In genomic region chr11:69401715-69402114, GRCh38 we compare ENCODE assay signal across 1 cellular context.
TF ChIP-seq lines count a peak whose summit lies in the region.

No MANE protein-coding gene starts in this region.

TF ChIP-seq in K562, 482 proteins besides CTCF, POLR2A, EP300 and RAD21 (continued from another document and continues in another):
- TF ChIP-seq ZNF407 (IDR thresholded peaks at IDR 0.05; ENCODE audit: low read depth) (no peak), HMG20A (CRISPR knock-in tag; conservative IDR thresholded peaks at IDR 0.05) (no peak), RBFOX2 (IDR thresholded peaks at IDR 0.05; ENCODE audit: low read depth, low read length) (no peak), ZNF75A (CRISPR knock-in tag; IDR thresholded peaks at IDR 0.05) (no peak), ZBED1 (IDR thresholded peaks at IDR 0.05) (no peak), CHD7 (IDR thresholded peaks at IDR 0.05; ENCODE audit: low read depth, low read length) (no peak), SMAD4 (CRISPR knock-in tag; conservative IDR thresholded peaks at IDR 0.05) (peak; percentile 59; the same call in 1 of the 2 replicates), RHOXF2B (CRISPR knock-in tag; conservative IDR thresholded peaks at IDR 0.05) (no peak), KLF1 (tag; IDR thresholded peaks at IDR 0.05) (no peak), TAF15 (IDR thresholded peaks at IDR 0.05; ENCODE audit: low read depth, low read length) (no peak), SETDB1 (IDR thresholded peaks at IDR 0.05; ENCODE audit: low read length) (no peak), DIDO1 (tag; IDR thresholded peaks at IDR 0.05; ENCODE audit: low read depth) (no peak), ZNF263 (CRISPR knock-in tag; IDR thresholded peaks at IDR 0.05; ENCODE audit: borderline replicate concordance) (no peak), ILK (tag; IDR thresholded peaks at IDR 0.05; ENCODE audit: borderline replicate concordance, low read depth) (no peak), ZNF140 (CRISPR knock-in tag; IDR thresholded peaks at IDR 0.05) (no peak), CEBPG (CRISPR knock-in tag; IDR thresholded peaks at IDR 0.05) (no peak), CEBPG (tag; conservative IDR thresholded peaks at IDR 0.05 in 1 of 2, IDR thresholded peaks at IDR 0.05 in 1 of 2) (no peak), TFAP4 (CRISPR knock-in tag; IDR thresholded peaks at IDR 0.05; ENCODE audit: borderline replicate concordance) (0 out of 2 replicates have a peak, but pooled peaks have one; percentile 37), EHMT2 (IDR thresholded peaks at IDR 0.05) (peak; percentile 31; the same call in 1 of the 2 replicates), MYC (IDR thresholded peaks at IDR 0.05; ENCODE audit: low read depth, low read length) (peak; percentile 46), MYC (CRISPR knock-in tag; IDR thresholded peaks at IDR 0.05; ENCODE audit: borderline replicate concordance, low read depth) (no peak), ZBTB17 (CRISPR knock-in tag; IDR thresholded peaks at IDR 0.05) (no peak), HDAC2 (IDR thresholded peaks at IDR 0.05) (peak; percentile 91), RBM25 (IDR thresholded peaks at IDR 0.05; ENCODE audit: low read depth, low read length, severe bottlenecking) (no peak), ZNF165 (CRISPR knock-in tag; IDR thresholded peaks at IDR 0.05; ENCODE audit: borderline replicate concordance) (no peak), SPI1 (IDR thresholded peaks at IDR 0.05; ENCODE audit: borderline replicate concordance, low read depth, low read length) (peak; percentile 81), HIVEP1 (CRISPR knock-in tag; IDR thresholded peaks at IDR 0.05) (0 out of 2 replicates have a peak, but pooled peaks have one; percentile 71), ZNF551 (CRISPR knock-in tag; IDR thresholded peaks at IDR 0.05) (no peak), XRCC4 (IDR thresholded peaks at IDR 0.05; ENCODE audit: extremely low read depth, insufficient read depth, insufficient read length) (no peak), ZNF518B (CRISPR knock-in tag; IDR thresholded peaks at IDR 0.05) (no peak), ZBTB1 (CRISPR knock-in tag; IDR thresholded peaks at IDR 0.05; ENCODE audit: borderline replicate concordance, low read depth) (no peak), TBL1XR1 (IDR thresholded peaks at IDR 0.05; ENCODE audit: low read length in 2 of 2) (peak in 1 of 2 experiments; percentile 75; a peak in 2 of 4 replicates), ZKSCAN8 (CRISPR knock-in tag; IDR thresholded peaks at IDR 0.05) (no peak), ZNF184 (CRISPR knock-in tag; IDR thresholded peaks at IDR 0.05) (no peak)
